8 cellular contexts compared by ENCODE assay signal in the genomic region with DNA sequence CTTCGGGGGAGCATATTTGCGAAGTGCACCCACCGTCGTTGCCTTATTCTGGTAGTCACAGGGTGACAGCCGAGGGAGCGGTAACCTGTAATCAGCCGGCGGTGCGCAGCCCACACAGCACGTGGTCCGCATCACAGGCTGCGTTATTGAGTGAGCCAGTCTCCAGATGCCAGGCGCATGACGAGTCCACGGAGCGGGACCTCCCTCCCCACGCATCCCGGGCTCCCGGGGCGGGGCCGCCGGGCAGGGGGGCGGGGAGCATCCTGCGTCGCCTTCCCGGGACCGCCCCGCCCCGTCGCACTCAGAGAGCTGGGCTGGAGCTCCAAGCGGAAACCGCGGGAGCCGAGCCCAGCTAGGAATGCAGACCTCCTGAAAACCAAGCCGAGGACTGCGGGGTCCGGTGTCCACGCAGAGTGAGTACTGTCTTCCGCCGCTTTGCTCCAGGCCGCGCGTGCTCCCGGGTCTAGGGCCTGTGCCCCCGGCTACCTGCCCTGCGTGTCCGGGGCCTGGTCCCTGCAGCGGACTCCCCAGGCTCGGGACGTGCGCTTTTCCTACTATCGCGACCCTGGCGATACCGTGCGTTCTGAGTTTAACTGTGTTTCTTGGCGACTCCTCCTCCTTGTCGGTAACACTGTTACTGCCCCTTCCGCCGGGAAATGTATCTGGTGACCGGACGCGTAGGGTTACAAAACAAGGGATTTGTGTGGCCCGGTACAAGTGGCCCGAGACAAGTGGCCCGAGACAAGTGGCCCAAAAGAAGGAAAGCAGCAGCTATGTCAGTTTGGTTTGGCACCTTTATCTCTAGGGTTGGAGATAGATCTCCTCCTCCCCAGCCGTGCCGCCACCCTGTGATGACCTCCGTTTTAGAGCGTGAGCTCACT. TPM values are rescaled to one million over a fixed set of nuclear protein-coding genes. Genes with fewer than 3 reads are reported as not detected.
DNase-seq lines count a peak whose midpoint lies in the region; ATAC-seq and TF ChIP-seq lines count a peak whose summit lies in the region.

No MANE protein-coding gene starts in this region.

- POLR2A ChIA-PET in IMR-90 (lab: Charles Lee; ENCODE audit: unreplicated experiment) = interaction anchor here (0.6 kb wide), 1 partner anchor 15 kb away, joined by 3 read pairs; no protein-coding TSS in a partner anchor

- TF ChIP-seq CTCF in IMR-90 (conservative IDR thresholded peaks at IDR 0.05; ENCODE audit: low read depth, low read length) = no peak
- no peak for TF ChIP-seq CTCF in type B pancreatic cell (conservative IDR thresholded peaks at IDR 0.05)

- peak overlapping the region; percentile 98 for H2AK9ac ChIP-seq in IMR-90 (replicated peaks; ENCODE audit: low read depth, low read length, poor library complexity)

- intact Hi-C loops in IMR-90 (cut with micrococcal nuclease) = no loop called here
- intact Hi-C loops in left cardiac atrium (cut with DNase I) = loop anchor here in 1 of 2 donors (5.0 kb wide), 1 partner anchor 40 kb away; no protein-coding TSS in a partner anchor
- intact Hi-C loops in posterior vena cava (cut with DNase I) = no loop called here

- peaks cover 12% of the 10 kb centered on the region for H3K36me3 Mint-ChIP-seq in T-helper 1 cell treated with Interleukin-12 subunit alpha and Interleukin-12 subunit beta and Interleukin-4 antibody, amounts not matched to agents 30 μg/mL and 1 μg/mL, for 36 hours (ENCODE audit: low read depth)
- H3K36me3 Mint-ChIP-seq in type B pancreatic cell = no peaks in the 10 kb centered on the region

- peak overlapping the region; percentile 59 for H3K4ac ChIP-seq in IMR-90 (ENCODE audit: low read depth, low read length)

- peak overlapping the region; percentile 96 for H2AK5ac ChIP-seq in IMR-90 (ENCODE audit: low read depth, low read length)

- ATAC-seq in GM21619 (IDR thresholded peaks at IDR 0.05; ENCODE audit: unreplicated experiment) (peak; percentile 62), IMR-90 (ENCODE audit: low read depth) (peak; percentile 97), left cardiac atrium (peak; percentile 98)

- TF ChIP-seq POLR2A in IMR-90 (IDR thresholded peaks at IDR 0.05; ENCODE audit: low read depth, low read length) = peak; percentile 92

- H2BK120ac ChIP-seq in IMR-90 (ENCODE audit: low read depth, low read length) = peak overlapping the region; percentile 66

- peak; percentile 85 for DNase-seq in DMS53 treated with DMSO at 0.1 percent for 48 hours (lab: John Stamatoyannopoulos, UW; ENCODE audit: unreplicated experiment)
- DNase-seq in IMR-90 = peak; percentile 97
- DNase-seq in amygdala (lab: John Stamatoyannopoulos, UW) = peak in 55 of 56 donors; percentile 26 to 95 (median 82)
- DNase-seq in left cardiac atrium = peak; percentile 97
- peak; percentile 98 for DNase-seq in posterior vena cava (ENCODE audit: low spot score)
- DNase-seq in type B pancreatic cell (ENCODE audit: extremely low spot score, unreplicated experiment) = peak; percentile 84

- peak overlapping the region; percentile 56 for H3K14ac ChIP-seq in IMR-90 (replicated peaks; ENCODE audit: low read depth, low read length)

- H3K27ac Mint-ChIP-seq in T-helper 1 cell treated with Interleukin-12 subunit alpha and Interleukin-12 subunit beta and Interleukin-4 antibody, amounts not matched to agents 30 μg/mL and 1 μg/mL, for 36 hours = peak overlapping the region; percentile 89
- peak overlapping the region; percentile 97 for H3K27ac Mint-ChIP-seq in type B pancreatic cell

- peak overlapping the region; percentile 62 for H3K4me3 ChIP-seq in IMR-90 (ENCODE audit: insufficient read depth, low read depth, low read length)

- in situ Hi-C loops in IMR-90 (cut with MboI; ENCODE audit: low sequenced_read_pairs) = no loop called here

- H2AFZ ChIP-seq in IMR-90 (replicated peaks; ENCODE audit: low read length, poor library complexity) = peak overlapping the region; percentile 98

- peak overlapping the region; percentile 70 for H3K9ac ChIP-seq in IMR-90 (ENCODE audit: low read depth, low read length)

- H3K27ac ChIP-seq in IMR-90 (ENCODE audit: insufficient read depth, low read length) = peak overlapping the region; percentile 86

- peaks cover 32 to 74% of the 10 kb centered on the region in 2 experiments; a peak in 3 of 4 replicates for H3K79me1 ChIP-seq in IMR-90 (ENCODE audit: low read depth in 1 of 2, low read length in 2 of 2)

- H2BK15ac ChIP-seq in IMR-90 (ENCODE audit: low read depth, low read length) = peak overlapping the region; percentile 16; the same call in 1 of the 3 replicates

- peak overlapping the region; percentile 14; the same call in 1 of the 2 replicates for H4K5ac ChIP-seq in IMR-90 (ENCODE audit: low read depth, low read length)

- CTCF ChIA-PET in IMR-90 (lab: Yijun Ruan, JAX) = interaction anchor here (1.4 kb wide), 1 partner anchor 20 kb away, joined by 3 read pairs; no protein-coding TSS in a partner anchor

- H4K91ac ChIP-seq in IMR-90 (ENCODE audit: insufficient read depth, low read depth, low read length) = peak overlapping the region; percentile 77

- H4K20me1 ChIP-seq in IMR-90 (ENCODE audit: insufficient read depth, low read length) = peaks cover 37% of the 10 kb centered on the region; the same call in 1 of the 2 replicates

- H3K18ac ChIP-seq in IMR-90 (ENCODE audit: low read depth, low read length) = peak overlapping the region; percentile 39

- BruUV-seq in IMR-90 (replicated peaks; lab: Mats Ljungman, UMichigan) = no TSS peak

- peak overlapping the region; percentile 13; the same call in 1 of the 2 replicates for H3K56ac ChIP-seq in IMR-90 (ENCODE audit: extremely low read depth, insufficient read depth, low read length)

- H3K9me1 ChIP-seq in IMR-90 (ENCODE audit: insufficient read depth, low read length) = peaks cover 13% of the 10 kb centered on the region

- WGBS in IMR-90 (ENCODE audit: extremely low coverage in 2 of 2, insufficient read length in 1 of 2), 2 experiments = 1% methylated on average over 36 of the region's 70 CpGs; no CpG with 5 or more reads in 1 of the 2 experiments

- TF ChIP-seq RAD21 in IMR-90 (IDR thresholded peaks at IDR 0.05; ENCODE audit: low read length) = no peak

- no peaks in the 10 kb centered on the region for H3K9me3 ChIP-seq in IMR-90 (ENCODE audit: control insufficient read depth, insufficient read depth, low read length)

- H3K23ac ChIP-seq in IMR-90 (ENCODE audit: low read depth, low read length) = peak overlapping the region; percentile 79

- peaks cover 20% of the 10 kb centered on the region for H3K4me1 Mint-ChIP-seq in T-helper 1 cell treated with Interleukin-12 subunit alpha and Interleukin-12 subunit beta and Interleukin-4 antibody, amounts not matched to agents 30 μg/mL and 1 μg/mL, for 36 hours (ENCODE audit: low read depth)
- H3K4me1 Mint-ChIP-seq in type B pancreatic cell (ENCODE audit: unreplicated experiment) = peaks cover 19% of the 10 kb centered on the region

- H3K27me3 Mint-ChIP-seq in T-helper 1 cell treated with Interleukin-12 subunit alpha and Interleukin-12 subunit beta and Interleukin-4 antibody, amounts not matched to agents 30 μg/mL and 1 μg/mL, for 36 hours (ENCODE audit: low read depth) = no peaks in the 10 kb centered on the region
- H3K27me3 Mint-ChIP-seq in type B pancreatic cell = no peaks in the 10 kb centered on the region

- dilution Hi-C loops in IMR-90 (cut with HindIII; ENCODE audit: low sequenced_read_pairs, unreplicated experiment) = no loop called here

- no peaks in the 10 kb centered on the region for H3K27me3 ChIP-seq in IMR-90 (ENCODE audit: control insufficient read depth, insufficient read depth, low read length)

- peaks cover 15% of the 10 kb centered on the region for H3K4me1 ChIP-seq in IMR-90 (ENCODE audit: control insufficient read depth, insufficient read depth, low read length)

- H2BK20ac ChIP-seq in IMR-90 (ENCODE audit: low read depth, low read length) = no peak overlapping the region

- H2BK5ac ChIP-seq in IMR-90 (ENCODE audit: low read depth, low read length, poor library complexity, severe bottlenecking) = peak overlapping the region; percentile 90

- no peaks in the 10 kb centered on the region for H3K36me3 ChIP-seq in IMR-90 (ENCODE audit: control insufficient read depth, insufficient read depth, low read length)

- H3K4me2 ChIP-seq in IMR-90 (ENCODE audit: low read depth, low read length) = peak overlapping the region; percentile 100

- H3K4me3 Mint-ChIP-seq in T-helper 1 cell treated with Interleukin-12 subunit alpha and Interleukin-12 subunit beta and Interleukin-4 antibody, amounts not matched to agents 30 μg/mL and 1 μg/mL, for 36 hours = peak overlapping the region; percentile 91
- peak overlapping the region; percentile 94 for H3K4me3 Mint-ChIP-seq in type B pancreatic cell

- no peaks in the 10 kb centered on the region for H3K9me3 Mint-ChIP-seq in T-helper 1 cell treated with Interleukin-12 subunit alpha and Interleukin-12 subunit beta and Interleukin-4 antibody, amounts not matched to agents 30 μg/mL and 1 μg/mL, for 36 hours
- H3K9me3 Mint-ChIP-seq in type B pancreatic cell = no peaks in the 10 kb centered on the region

- H4K8ac ChIP-seq in IMR-90 (ENCODE audit: low read depth in 2 of 2, low read length in 2 of 2) = peak overlapping the region; percentile 46 to 75; a peak in 3 of 4 replicates

TF ChIP-seq in IMR-90, 13 proteins besides CTCF, POLR2A, EP300 and RAD21 (continues in another document):
- no peak for TF ChIP-seq MAFK (IDR thresholded peaks at IDR 0.05; ENCODE audit: low read depth, low read length)
- peak; percentile 55; the same call in 1 of the 2 replicates for TF ChIP-seq CHD1 (IDR thresholded peaks at IDR 0.05; ENCODE audit: low read depth, low read length)
- no peak for TF ChIP-seq SMC3 (IDR thresholded peaks at IDR 0.05; ENCODE audit: low read depth, low read length)
- peak; percentile 96 for TF ChIP-seq MAZ (IDR thresholded peaks at IDR 0.05; ENCODE audit: borderline replicate concordance, low read depth, low read length)
- no peak for TF ChIP-seq RFX5 (IDR thresholded peaks at IDR 0.05; ENCODE audit: low read depth, low read length)
- TF ChIP-seq FOS (IDR thresholded peaks at IDR 0.05; ENCODE audit: low read depth, low read length) = peak; percentile 73
- TF ChIP-seq, protein P1, sequence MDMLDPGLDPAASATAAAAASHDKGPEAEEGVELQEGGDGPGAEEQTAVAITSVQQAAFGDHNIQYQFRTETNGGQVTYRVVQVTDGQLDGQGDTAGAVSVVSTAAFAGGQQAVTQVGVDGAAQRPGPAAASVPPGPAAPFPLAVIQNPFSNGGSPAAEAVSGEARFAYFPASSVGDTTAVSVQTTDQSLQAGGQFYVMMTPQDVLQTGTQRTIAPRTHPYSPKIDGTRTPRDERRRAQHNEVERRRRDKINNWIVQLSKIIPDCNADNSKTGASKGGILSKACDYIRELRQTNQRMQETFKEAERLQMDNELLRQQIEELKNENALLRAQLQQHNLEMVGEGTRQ (IDR thresholded peaks at IDR 0.05; ENCODE audit: low read depth, low read length) = peak; percentile 96
- TF ChIP-seq RCOR1 (IDR thresholded peaks at IDR 0.05; ENCODE audit: insufficient replicate concordance, low read length) = no peak

RNA-seq across cellular contexts. Expression of a gene that starts 40.6 kb away (rescaled TPM):
- total RNA-seq in IMR-90 (2012; rRNA removed) = 128 and 183 TPM in 2 replicates
- 81.9 and 91.3 TPM in 2 replicates for polyA plus RNA-seq in IMR-90 (2012; rRNA removed)
- polyA plus RNA-seq in IMR-90 (2012; cell fraction: cytosol; rRNA removed) = 31.1 and 42.0 TPM in 2 replicates
- polyA plus RNA-seq in IMR-90 (2012; cell fraction: nucleus; rRNA removed; ENCODE audit: low replicate concordance) = 19.8 and 93.2 TPM in 2 replicates
- total RNA-seq in left cardiac atrium = 100 to 1,000 TPM; 422 to 589 TPM
- total RNA-seq in posterior vena cava = 100 to 1,000 TPM; 278 to 312 TPM
- 239 and 388 TPM in 2 replicates for total RNA-seq in type B pancreatic cell (ENCODE audit: low replicate concordance)

Comparison
In these comparisons a context has a peak if more than half of its experiments do, and no peak if none do; other contexts are left out.
1. Peak in every context shown above with its lines: DNase-seq, ATAC-seq, H3K4me3 ChIP-seq and H3K27ac ChIP-seq.